13 cellular contexts compared by ENCODE assay signal in genomic region chr20:49835031-49835430, GRCh38. TPM values are rescaled to one million over a fixed set of nuclear protein-coding genes. Genes with fewer than 3 reads are reported as not detected.
DNase-seq lines count a peak whose midpoint lies in the region; FAIRE-seq and TF ChIP-seq lines count a peak whose summit lies in the region.
"Had no signal": no experiment of that assay in that cellular context is flagged by ENCODE, and none has a peak within 500 bp of the region (broad histone marks: within the 10 kb centered on the region; RNA-seq: fewer than 3 reads in every experiment).

No MANE protein-coding gene starts in this region.

- no peaks in the 10 kb centered on the region for H3K9me3 ChIP-seq in mesenchymal stem cell (ENCODE audit: control insufficient read depth, low read length)
- H3K9me3 ChIP-seq: Caco-2 had no signal

- no peak overlapping the region for H3K4ac ChIP-seq in mesenchymal stem cell (ENCODE audit: low read depth in 1 of 2, low read length in 2 of 2)

- no peaks in the 10 kb centered on the region for H3K4me1 ChIP-seq in mesenchymal stem cell (ENCODE audit: control insufficient read depth, insufficient read depth, low read depth, low read length)

- peak; percentile 40 for DNase-seq in AG10803 (ENCODE audit: low read depth)
- peak; percentile 73 for DNase-seq in NCI-H2171 treated with DMSO at 0.1 percent for 48 hours (lab: John Stamatoyannopoulos, UW)
- peak; percentile 70 for DNase-seq in bronchial epithelial cell (ENCODE audit: low read depth)
- no peak for DNase-seq in mesenchymal stem cell
- no peak for DNase-seq in NCI-H1105 (lab: John Stamatoyannopoulos, UW)
- no peak for DNase-seq in H54 (ENCODE audit: insufficient read length, low spot score)
- no peak for DNase-seq in midbrain (lab: John Stamatoyannopoulos, UW)
- no peak for DNase-seq in urothelium cell line (ENCODE audit: low spot score)
- DNase-seq: Caco-2, H7, NCI-H187 treated with DMSO at 0.1 percent for 48 hours, NCI-H524 had no signal

- no peak overlapping the region for H3K4me2 ChIP-seq in mesenchymal stem cell (ENCODE audit: low read length, poor library complexity, severe bottlenecking)

- 98% methylated on average over 4 of the region's 4 CpGs for WGBS in mesenchymal stem cell

- no peak overlapping the region for H2BK15ac ChIP-seq in mesenchymal stem cell (ENCODE audit: low read depth, poor library complexity, severe bottlenecking)

- TF ChIP-seq POLR2A in H54 (IDR thresholded peaks at IDR 0.05; ENCODE audit: low read depth, low read length), result no peak

- H3K23ac ChIP-seq in mesenchymal stem cell (ENCODE audit: low read length in 2 of 2), result no peak overlapping the region

- H3K27ac ChIP-seq in mesenchymal stem cell (ENCODE audit: low read length, poor library complexity, severe bottlenecking), result no peak overlapping the region

- H3K4me3 ChIP-seq in AG10803 (ENCODE audit: low read length), result no peak overlapping the region
- no peak overlapping the region for H3K4me3 ChIP-seq in bronchial epithelial cell (ENCODE audit: low read depth, low read length)
- no peak overlapping the region for H3K4me3 ChIP-seq in mesenchymal stem cell (ENCODE audit: insufficient read depth in 1 of 2, low read depth in 1 of 2, low read length in 2 of 2)

- TF ChIP-seq CTCF in AG10803 (conservative IDR thresholded peaks at IDR 0.05; ENCODE audit: low read length) (no peak), bronchial epithelial cell (IDR thresholded peaks at IDR 0.05; ENCODE audit: insufficient read depth, low read length, severe bottlenecking) (no peak)

- H3K18ac ChIP-seq in mesenchymal stem cell (ENCODE audit: low read depth in 1 of 2, low read length in 2 of 2), result no peak overlapping the region

- H3K36me3 ChIP-seq in bronchial epithelial cell (ENCODE audit: control insufficient read depth, insufficient read depth, low read length) (no peaks in the 10 kb centered on the region), mesenchymal stem cell (ENCODE audit: control insufficient read depth in 1 of 2, insufficient read depth in 2 of 2, low read depth in 1 of 2, low read length in 2 of 2) (peaks cover 23 to 36% of the 10 kb centered on the region in 2 experiments)

- H2BK5ac ChIP-seq in mesenchymal stem cell (ENCODE audit: low read depth, low read length, poor library complexity, severe bottlenecking), result no peak overlapping the region

- H3K27me3 ChIP-seq in bronchial epithelial cell (ENCODE audit: control insufficient read depth, insufficient read depth, low read length), result no peaks in the 10 kb centered on the region
- H3K27me3 ChIP-seq in mesenchymal stem cell (ENCODE audit: control insufficient read depth in 1 of 2, insufficient read depth in 1 of 2, low read length in 2 of 2), result no peaks in the 10 kb centered on the region

- peaks cover 9% of the 10 kb centered on the region for H3K79me1 ChIP-seq in mesenchymal stem cell (replicated peaks; ENCODE audit: low read length, poor library complexity, severe bottlenecking)

- H4K8ac ChIP-seq in mesenchymal stem cell (ENCODE audit: low read length), result no peak overlapping the region

- H3K9ac ChIP-seq in mesenchymal stem cell (ENCODE audit: low read length), result peak overlapping the region; percentile 43

- H3K14ac ChIP-seq in mesenchymal stem cell (ENCODE audit: low read length in 2 of 2), result no peak overlapping the region

- H2BK12ac ChIP-seq in mesenchymal stem cell (ENCODE audit: low read length in 2 of 2), result no peak overlapping the region

- no peak overlapping the region for H2AFZ ChIP-seq in mesenchymal stem cell (ENCODE audit: low read depth, low read length)

- no peak overlapping the region for H2BK120ac ChIP-seq in mesenchymal stem cell (ENCODE audit: low read depth, low read length)

- no peak overlapping the region for H4K91ac ChIP-seq in mesenchymal stem cell (ENCODE audit: low read length)

- H2AK5ac ChIP-seq in mesenchymal stem cell (ENCODE audit: low read length, severe bottlenecking), result no peak overlapping the region

- FAIRE-seq in bronchial epithelial cell (lab: Jason Lieb, UNC) (no peak), H54 (lab: Jason Lieb, UNC) (no peak), urothelium cell line (lab: Jason Lieb, UNC) (no peak)
- FAIRE-seq: HepG2 had no signal

RNA-seq across cellular contexts. Expression of gene SLC9A8, which starts 22.4 kb away (rescaled TPM):
- total RNA-seq in bronchial epithelial cell, result 1.6 and 4.6 TPM in 2 replicates
- polyA plus RNA-seq in mesenchymal stem cell (2013, experiment 1 of 2), result 3.9 TPM
- 3.6 TPM for polyA plus RNA-seq in mesenchymal stem cell (2013, experiment 2 of 2)

Comparison
In these comparisons a context has a peak if more than half of its experiments do, and no peak if none do; other contexts are left out.
1. DNase-seq: peak in AG10803 (single experiment), NCI-H2171 treated with DMSO at 0.1 percent for 48 hours (single experiment) and bronchial epithelial cell (single experiment); none in mesenchymal stem cell (single experiment), NCI-H1105 (single experiment), H54 (single experiment), midbrain (single experiment) and urothelium cell line (single experiment).